ENCODE assay signal across 25 cellular contexts in the genomic region with DNA sequence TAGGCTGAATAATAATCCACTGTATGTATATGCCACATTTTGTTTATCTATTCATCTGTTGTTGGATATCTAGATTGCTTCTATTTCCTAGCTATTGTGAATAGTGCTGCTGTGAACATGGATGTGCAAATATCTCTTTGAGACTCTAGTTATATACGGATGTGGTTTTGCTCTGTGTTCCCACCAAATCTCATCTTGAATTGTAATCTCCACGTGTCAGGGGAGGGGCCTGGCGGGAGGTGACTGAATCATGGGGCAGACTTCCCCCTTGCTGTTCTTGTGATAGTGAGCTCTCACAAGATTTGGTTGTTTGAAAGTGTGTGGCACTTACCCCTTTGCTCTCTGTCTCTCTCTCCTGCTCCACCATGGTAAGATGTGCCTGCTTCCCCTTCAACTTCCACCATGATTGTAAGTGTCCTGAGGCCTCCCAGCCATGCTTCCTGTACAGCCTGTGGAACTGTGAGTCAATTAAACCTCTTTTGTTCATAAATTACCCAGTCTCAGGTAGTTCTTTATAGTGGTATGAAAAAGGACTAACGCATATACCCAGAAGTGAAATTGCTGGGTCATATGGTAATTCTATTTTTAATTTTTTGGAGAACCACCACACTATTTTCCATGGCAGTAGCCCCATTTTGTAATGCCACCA.
DNase-seq lines count a peak whose midpoint lies in the region; ATAC-seq and TF ChIP-seq lines count a peak whose summit lies in the region.
"Had no signal": no experiment of that assay in that cellular context is flagged by ENCODE, and none has a peak within 500 bp of the region (broad histone marks: within the 10 kb centered on the region; RNA-seq: fewer than 3 reads in every experiment).

No MANE protein-coding gene starts in this region.

- no CpG with 5 or more reads among the region's 4 CpGs for WGBS in mesendoderm (ENCODE audit: extremely low coverage, insufficient coverage, low lambda C conversion rate)

- no peaks in the 10 kb centered on the region for H3K9me3 ChIP-seq in right atrium auricular region
- H3K9me3 ChIP-seq: left lung, vagina had no signal

- H2AK5ac ChIP-seq in mesendoderm (ENCODE audit: low read length) = no peak overlapping the region

- H3K4me3 ChIP-seq in mesendoderm (ENCODE audit: low read length) (no peak overlapping the region), right atrium auricular region (no peak overlapping the region)
- H3K4me3 ChIP-seq: BLaER1 treated with 17β-estradiol and CSF1 and Interleukin-3, amounts not matched to agents 10 nM and 100 nM; left lung; SK-N-MC; smooth muscle cell; vagina had no signal

- H2BK120ac ChIP-seq in mesendoderm (ENCODE audit: low read depth, low read length) = no peak overlapping the region

- no peak overlapping the region for H3K4me2 ChIP-seq in mesendoderm (ENCODE audit: low read length)
- H3K4me2 ChIP-seq: smooth muscle cell had no signal

- H3K27me3 Mint-ChIP-seq in activated T-helper 17 cell treated with anti-CD3 and anti-CD28 coated beads, Interleukin-2, amount 50 U/mL, for 72 hours = no peaks in the 10 kb centered on the region
- H3K27me3 Mint-ChIP-seq: dendritic cell treated with granulocyte-macrophage colony-stimulating factor and Interleukin-4, amounts not matched to agents 40 ng/mL and 50 ng/mL, for 4 days had no signal

- no peak overlapping the region for H4K8ac ChIP-seq in mesendoderm (ENCODE audit: low read depth, low read length)

- no peaks in the 10 kb centered on the region for H3K9me3 Mint-ChIP-seq in activated T-helper 17 cell treated with anti-CD3 and anti-CD28 coated beads, Interleukin-2, amount 50 U/mL, for 72 hours
- H3K9me3 Mint-ChIP-seq: activated B cell treated with CpG ODN at 0.5 μM for 24 hours; mesothelial cell of epicardium; natural killer cell; stimulated activated naive CD8-positive, alpha-beta T cell treated with anti-CD3 and anti-CD28 coated beads, Interleukin-15, Interleukin-2, amounts not matched to agents 100 ng/mL and 50 ng/mL, for 24 hours had no signal

- H3K18ac ChIP-seq in mesendoderm (ENCODE audit: low read length) = no peak overlapping the region

- H3K27me3 ChIP-seq in mesendoderm (ENCODE audit: insufficient read depth, low read length, poor library complexity) = no peaks in the 10 kb centered on the region
- H3K27me3 ChIP-seq in right atrium auricular region = no peaks in the 10 kb centered on the region
- H3K27me3 ChIP-seq: BLaER1 treated with 17β-estradiol and CSF1 and Interleukin-3, amounts not matched to agents 10 nM and 100 nM; left lung; vagina had no signal

- ATAC-seq in activated T-helper 17 cell treated with anti-CD3 and anti-CD28 coated beads, Interleukin-2, amount 50 U/mL, for 72 hours (replicated peaks) = peak; percentile 28
- no peak for ATAC-seq in GM21381 (IDR thresholded peaks at IDR 0.05; ENCODE audit: unreplicated experiment)
- ATAC-seq: left lung had no signal

- no peak overlapping the region for H3K4ac ChIP-seq in mesendoderm (ENCODE audit: low read depth, low read length)

- no peaks in the 10 kb centered on the region for H3K79me1 ChIP-seq in mesendoderm (ENCODE audit: low read length)

- no peak overlapping the region for H2BK5ac ChIP-seq in mesendoderm (ENCODE audit: low read length)

- in situ Hi-C loops in KBM-7 (cut with MboI; ENCODE audit: low pct_unique_long_range_greater_than_20kb, low sequenced_read_pairs) = loop anchor here (10.0 to 25.0 kb wide), 2 partner anchors 231 to 528 kb away; no protein-coding TSS in a partner anchor

- TF ChIP-seq CTCF in right atrium auricular region (IDR thresholded peaks at IDR 0.05) = no peak

- H3K79me2 ChIP-seq in mesendoderm (ENCODE audit: control insufficient read depth, insufficient read depth, low read length) = no peaks in the 10 kb centered on the region

- H3K9ac ChIP-seq in mesendoderm (ENCODE audit: low read length) = no peak overlapping the region
- H3K9ac ChIP-seq: BLaER1 treated with 17β-estradiol and CSF1 and Interleukin-3, amounts not matched to agents 10 nM and 100 nM had no signal

- H3K23ac ChIP-seq in mesendoderm (ENCODE audit: low read length) = no peak overlapping the region

- no peak overlapping the region for H2BK15ac ChIP-seq in mesendoderm (replicated peaks; ENCODE audit: low read depth)

- H3K4me1 Mint-ChIP-seq in activated T-helper 17 cell treated with anti-CD3 and anti-CD28 coated beads, Interleukin-2, amount 50 U/mL, for 72 hours = peaks cover 9% of the 10 kb centered on the region
- H3K4me1 Mint-ChIP-seq: activated B cell treated with CpG ODN at 0.5 μM for 24 hours, natural killer cell had no signal

- H3K27ac Mint-ChIP-seq in activated T-helper 17 cell treated with anti-CD3 and anti-CD28 coated beads, Interleukin-2, amount 50 U/mL, for 72 hours = peak overlapping the region; percentile 3
- H3K27ac Mint-ChIP-seq: activated B cell treated with CpG ODN at 0.5 μM for 24 hours; dendritic cell treated with granulocyte-macrophage colony-stimulating factor and Interleukin-4, amounts not matched to agents 40 ng/mL and 50 ng/mL, for 4 days; mesothelial cell of epicardium; natural killer cell; stimulated activated naive CD8-positive, alpha-beta T cell treated with anti-CD3 and anti-CD28 coated beads, Interleukin-15, Interleukin-2, amounts not matched to agents 100 ng/mL and 50 ng/mL, for 24 hours had no signal

- H4K5ac ChIP-seq in mesendoderm (ENCODE audit: low read length) = no peak overlapping the region

- H3K27ac ChIP-seq in mesendoderm (ENCODE audit: low read depth, low read length) = no peak overlapping the region
- no peak overlapping the region for H3K27ac ChIP-seq in right atrium auricular region
- H3K27ac ChIP-seq: BLaER1 treated with 17β-estradiol and CSF1 and Interleukin-3, amounts not matched to agents 10 nM and 100 nM; left lung; SK-N-MC; vagina had no signal

- no peaks in the 10 kb centered on the region for H3K36me3 Mint-ChIP-seq in activated T-helper 17 cell treated with anti-CD3 and anti-CD28 coated beads, Interleukin-2, amount 50 U/mL, for 72 hours (ENCODE audit: low read depth)
- H3K36me3 Mint-ChIP-seq: mesothelial cell of epicardium, natural killer cell had no signal

- H3K36me3 ChIP-seq in mesendoderm (ENCODE audit: control insufficient read depth, insufficient read depth, low read length) (no peaks in the 10 kb centered on the region), right atrium auricular region (no peaks in the 10 kb centered on the region)
- H3K36me3 ChIP-seq: BLaER1 treated with 17β-estradiol and CSF1 and Interleukin-3, amounts not matched to agents 10 nM and 100 nM; left lung; vagina had no signal

- no peak overlapping the region for H3K4me3 Mint-ChIP-seq in activated T-helper 17 cell treated with anti-CD3 and anti-CD28 coated beads, Interleukin-2, amount 50 U/mL, for 72 hours
- H3K4me3 Mint-ChIP-seq: activated B cell treated with CpG ODN at 0.5 μM for 24 hours; dendritic cell treated with granulocyte-macrophage colony-stimulating factor and Interleukin-4, amounts not matched to agents 40 ng/mL and 50 ng/mL, for 4 days; mesothelial cell of epicardium; natural killer cell; stimulated activated naive CD8-positive, alpha-beta T cell treated with anti-CD3 and anti-CD28 coated beads, Interleukin-15, Interleukin-2, amounts not matched to agents 100 ng/mL and 50 ng/mL, for 24 hours had no signal

- no peak overlapping the region for H3K56ac ChIP-seq in mesendoderm (ENCODE audit: low read length)

- H3K4me1 ChIP-seq in mesendoderm (ENCODE audit: control insufficient read depth, low read depth, low read length) = no peaks in the 10 kb centered on the region
- no peaks in the 10 kb centered on the region for H3K4me1 ChIP-seq in right atrium auricular region

- peak; percentile 16 for DNase-seq in activated effector memory CD4-positive, alpha-beta T cell treated with Interleukin-2 at 50 U/mL for 16 hours
- DNase-seq in activated effector memory CD4-positive, alpha-beta T cell treated with anti-CD3 and anti-CD28 coated beads, Interleukin-2, amount 50 U/mL, for 16 hours = no peak
- DNase-seq in KBM-7 (peak; percentile 16), mesendoderm (peak; percentile 31), NCI-H748 treated with DMSO at 0.1 percent for 48 hours (lab: John Stamatoyannopoulos, UW) (no peak), right atrium auricular region (ENCODE audit: low spot score) (no peak)
- DNase-seq: activated B cell treated with CpG ODN at 0.5 μM for 24 hours, anterior cingulate cortex, H7, hypothalamus, left lung, natural killer cell, NCI-H1092, NCI-H187, NCI-H774, retina had no signal

Comparison
In these comparisons a context has a peak if more than half of its experiments do, and no peak if none do; other contexts are left out.
1. DNase-seq: peak in activated effector memory CD4-positive, alpha-beta T cell treated with Interleukin-2 at 50 U/mL for 16 hours (single experiment), KBM-7 (single experiment) and mesendoderm (single experiment); none in activated effector memory CD4-positive, alpha-beta T cell treated with anti-CD3 and anti-CD28 coated beads, Interleukin-2, amount 50 U/mL, for 16 hours (single experiment), NCI-H748 treated with DMSO at 0.1 percent for 48 hours (single experiment) and right atrium auricular region (single experiment).